ENCODE assay signal across 8 cellular contexts in genomic region chr11:71977743-71978418, GRCh38. TPM values are rescaled to one million over a fixed set of nuclear protein-coding genes. Genes with fewer than 3 reads are reported as not detected.
DNase-seq lines count a peak whose midpoint lies in the region; ATAC-seq, FAIRE-seq and TF ChIP-seq lines count a peak whose summit lies in the region.

No MANE protein-coding gene starts in this region.

- no peak overlapping the region for H3K4me2 ChIP-seq in keratinocyte (ENCODE audit: control insufficient read depth, extremely low read depth, insufficient read depth, low read depth, low read length)

- no peak overlapping the region for H3K27ac Mint-ChIP-seq in T-helper 17 cell

- H3K4me3 Mint-ChIP-seq in T-helper 17 cell = peak overlapping the region; percentile 25

- H3K27ac ChIP-seq in breast epithelium = no peak overlapping the region
- H3K27ac ChIP-seq in keratinocyte (ENCODE audit: control insufficient read depth, insufficient read depth, low read length) = no peak overlapping the region

- no peaks in the 10 kb centered on the region for H3K36me3 ChIP-seq in breast epithelium
- H3K36me3 ChIP-seq in keratinocyte (ENCODE audit: control insufficient read depth in 2 of 2, extremely low read depth in 1 of 2, insufficient read depth in 2 of 2, low read length in 2 of 2) = peaks cover 0 to 1% of the 10 kb centered on the region in 2 experiments

- peaks cover 3% of the 10 kb centered on the region for H3K36me3 Mint-ChIP-seq in T-helper 17 cell (ENCODE audit: low read depth)

- peak; percentile 39 for FAIRE-seq in keratinocyte (lab: Jason Lieb, UNC)

- no peak for TF ChIP-seq POLR2A in breast epithelium (IDR thresholded peaks at IDR 0.05)

- no peak overlapping the region for H3K4me3 ChIP-seq in breast epithelium
- no peak overlapping the region for H3K4me3 ChIP-seq in keratinocyte (ENCODE audit: control insufficient read depth in 2 of 3, extremely low read depth in 1 of 3, insufficient read depth in 2 of 3, low read depth in 1 of 3, low read length in 3 of 3)

- ATAC-seq in T-helper 17 cell (peak; percentile 72), GM19351 (IDR thresholded peaks at IDR 0.05; ENCODE audit: unreplicated experiment) (no peak)

- TF ChIP-seq CTCF in LNCAP (IDR thresholded peaks at IDR 0.05) = peak; percentile 74
- peak; percentile 44 to 74 (median 71) for TF ChIP-seq CTCF in breast epithelium (IDR thresholded peaks at IDR 0.05)
- peak; percentile 53 to 73 (median 72) for TF ChIP-seq CTCF in keratinocyte (optimal IDR thresholded peaks at IDR 0.05 in 1 of 3, IDR thresholded peaks at IDR 0.05 in 1 of 3, conservative IDR thresholded peaks at IDR 0.05 in 1 of 3; ENCODE audit: extremely low read depth in 1 of 3, insufficient read depth in 2 of 3, low read length in 3 of 3)

- H2AFZ ChIP-seq in keratinocyte (ENCODE audit: control insufficient read depth, low read length) = no peak overlapping the region

- DNase-seq in NCI-H1417 (lab: John Stamatoyannopoulos, UW) (peak; percentile 15 to 52 (median 29)), NCI-H1417 treated with DMSO at 0.1 percent for 48 hours (lab: John Stamatoyannopoulos, UW) (no peak), T-helper 17 cell (peak in 1 of 3 donors; percentile 46), breast epithelium (ENCODE audit: low spot score in 2 of 2) (no peak), keratinocyte (ENCODE audit: low read depth, low spot score) (no peak)
- peak; percentile 30 to 31 for DNase-seq in stimulated activated CD4-positive, alpha-beta T cell treated with anti-CD3 and anti-CD28 coated beads, Interleukin-4, amount 100 ng/mL, for 4 hours

- H3K9ac ChIP-seq in keratinocyte (ENCODE audit: control insufficient read depth, extremely low read depth, insufficient read depth, low read length) = no peak overlapping the region

- H3K27me3 ChIP-seq in breast epithelium (no peaks in the 10 kb centered on the region), keratinocyte (ENCODE audit: control insufficient read depth, extremely low read depth, insufficient read depth, low read length) (no peaks in the 10 kb centered on the region)

- no peaks in the 10 kb centered on the region for H3K9me1 ChIP-seq in keratinocyte (ENCODE audit: control insufficient read depth, extremely low read depth, insufficient read depth, low read length)

- H3K4me1 Mint-ChIP-seq in T-helper 17 cell = peaks cover 3% of the 10 kb centered on the region

- dilution Hi-C loops in keratinocyte (cut with MboI; ENCODE audit: extremely low pct_ligation_motif_present, low sequenced_read_pairs) = no loop called here

- H4K20me1 ChIP-seq in keratinocyte (ENCODE audit: control insufficient read depth, extremely low read depth, insufficient read depth, low read length) = no peaks in the 10 kb centered on the region

- no peaks in the 10 kb centered on the region for H3K79me2 ChIP-seq in keratinocyte (ENCODE audit: control insufficient read depth, insufficient read depth, low read length)

- no peaks in the 10 kb centered on the region for H3K27me3 Mint-ChIP-seq in T-helper 17 cell

- no peaks in the 10 kb centered on the region for H3K4me1 ChIP-seq in breast epithelium
- no peaks in the 10 kb centered on the region for H3K4me1 ChIP-seq in keratinocyte (ENCODE audit: control insufficient read depth, extremely low read depth, insufficient read depth, low read length)

- intact Hi-C loops in breast epithelium (cut with DNase I; ENCODE audit: low total_unique reads) = no loop called here

- H3K9me3 ChIP-seq in T-helper 17 cell (ENCODE audit: control insufficient read depth, low read length, poor library complexity, severe bottlenecking) (no peaks in the 10 kb centered on the region), breast epithelium (no peaks in the 10 kb centered on the region), keratinocyte (ENCODE audit: control insufficient read depth, low read depth, low read length) (no peaks in the 10 kb centered on the region)

RNA-seq across cellular contexts. Expression of gene IL18BP, which starts 20.8 kb away (rescaled TPM):
- 10 to 100 TPM; 25.7 to 28.0 TPM for total RNA-seq in T-helper 17 cell
- 10 to 100 TPM in 2 of 3 donors, 1 to 10 TPM in 1; 2.6 to 10.4 (median 10.2) TPM for total RNA-seq in breast epithelium
- polyA plus RNA-seq in keratinocyte = 1.4 to 4.7 TPM (median 2.9 TPM) in 3 replicates
- 1.9 TPM for polyA plus RNA-seq in keratinocyte (2011; ENCODE audit: low read depth)
- polyA plus RNA-seq in keratinocyte (2011; cell fraction: cytosol; rRNA removed) = 0.26 and 0.44 TPM in 2 replicates
- polyA plus RNA-seq in keratinocyte (2011; cell fraction: nucleus; rRNA removed) = 18.8 and 19.7 TPM in 2 replicates
- polyA plus RNA-seq in keratinocyte (2012; ENCODE audit: low replicate concordance) = 0.87 and 1.8 TPM in 2 replicates
- polyA minus RNA-seq in keratinocyte = 1.9 to 4.7 TPM (median 3.4 TPM) in 3 replicates
- polyA minus RNA-seq in keratinocyte (2011; cell fraction: cytosol; rRNA and poly(A)+ RNA removed) = not detected
- 4.5 and 9.5 TPM in 2 replicates for polyA minus RNA-seq in keratinocyte (2011; cell fraction: nucleus; rRNA and poly(A)+ RNA removed)

RNA-seq across cellular contexts. Expression of gene RNF121, which starts 49.0 kb away (rescaled TPM):
- total RNA-seq in T-helper 17 cell = 10 to 100 TPM; 15.7 to 23.4 TPM
- 10 to 100 TPM; 21.8 to 39.0 (median 37.3) TPM for total RNA-seq in breast epithelium
- polyA plus RNA-seq in keratinocyte = 44.0 to 52.4 TPM (median 46.4 TPM) in 3 replicates
- polyA plus RNA-seq in keratinocyte (2011; ENCODE audit: low read depth) = 3.6 TPM
- 19.8 and 22.8 TPM in 2 replicates for polyA plus RNA-seq in keratinocyte (2011; cell fraction: cytosol; rRNA removed)
- polyA plus RNA-seq in keratinocyte (2011; cell fraction: nucleus; rRNA removed) = 81.8 and 83.5 TPM in 2 replicates
- polyA plus RNA-seq in keratinocyte (2012; ENCODE audit: low replicate concordance) = 12.6 and 33.2 TPM in 2 replicates
- polyA minus RNA-seq in keratinocyte = 44.4 to 70.4 TPM (median 67.2 TPM) in 3 replicates
- polyA minus RNA-seq in keratinocyte (2011; cell fraction: cytosol; rRNA and poly(A)+ RNA removed) = 22.4 TPM
- 33.7 and 51.0 TPM in 2 replicates for polyA minus RNA-seq in keratinocyte (2011; cell fraction: nucleus; rRNA and poly(A)+ RNA removed)

RNA-seq across cellular contexts. Expression of gene XNDC1N, which starts 49.5 kb away (rescaled TPM):
- 10 to 100 TPM; 16.4 to 16.6 TPM for total RNA-seq in T-helper 17 cell
- 10 to 100 TPM; 10.2 to 14.0 (median 12.8) TPM for total RNA-seq in breast epithelium
- polyA plus RNA-seq in keratinocyte = 1.4 to 1.7 TPM (median 1.6 TPM) in 3 replicates
- not detected for polyA plus RNA-seq in keratinocyte (2011; ENCODE audit: low read depth)
- polyA plus RNA-seq in keratinocyte (2011; cell fraction: cytosol; rRNA removed) = 0.52 and 0.95 TPM in 2 replicates
- polyA plus RNA-seq in keratinocyte (2011; cell fraction: nucleus; rRNA removed) = 2.6 and 3.9 TPM in 2 replicates
- 0.45 and 0.77 TPM in 2 replicates for polyA plus RNA-seq in keratinocyte (2012; ENCODE audit: low replicate concordance)
- polyA minus RNA-seq in keratinocyte = 4.4 to 4.9 TPM (median 4.6 TPM) in 3 replicates
- not detected for polyA minus RNA-seq in keratinocyte (2011; cell fraction: cytosol; rRNA and poly(A)+ RNA removed)
- 5.1 and 6.1 TPM in 2 replicates for polyA minus RNA-seq in keratinocyte (2011; cell fraction: nucleus; rRNA and poly(A)+ RNA removed)

Comparison
In these comparisons a context has a peak if more than half of its experiments do, and no peak if none do; other contexts are left out.
1. DNase-seq: peak in NCI-H1417 (3 of 3) and stimulated activated CD4-positive, alpha-beta T cell treated with anti-CD3 and anti-CD28 coated beads, Interleukin-4, amount 100 ng/mL, for 4 hours (2 of 2); none in NCI-H1417 treated with DMSO at 0.1 percent for 48 hours (single experiment), breast epithelium (0 of 2) and keratinocyte (single experiment).
2. Peak in every context shown above with its lines, with median percentiles within 50 percentile points of each other: CTCF ChIP-seq.